In the genomic region with DNA sequence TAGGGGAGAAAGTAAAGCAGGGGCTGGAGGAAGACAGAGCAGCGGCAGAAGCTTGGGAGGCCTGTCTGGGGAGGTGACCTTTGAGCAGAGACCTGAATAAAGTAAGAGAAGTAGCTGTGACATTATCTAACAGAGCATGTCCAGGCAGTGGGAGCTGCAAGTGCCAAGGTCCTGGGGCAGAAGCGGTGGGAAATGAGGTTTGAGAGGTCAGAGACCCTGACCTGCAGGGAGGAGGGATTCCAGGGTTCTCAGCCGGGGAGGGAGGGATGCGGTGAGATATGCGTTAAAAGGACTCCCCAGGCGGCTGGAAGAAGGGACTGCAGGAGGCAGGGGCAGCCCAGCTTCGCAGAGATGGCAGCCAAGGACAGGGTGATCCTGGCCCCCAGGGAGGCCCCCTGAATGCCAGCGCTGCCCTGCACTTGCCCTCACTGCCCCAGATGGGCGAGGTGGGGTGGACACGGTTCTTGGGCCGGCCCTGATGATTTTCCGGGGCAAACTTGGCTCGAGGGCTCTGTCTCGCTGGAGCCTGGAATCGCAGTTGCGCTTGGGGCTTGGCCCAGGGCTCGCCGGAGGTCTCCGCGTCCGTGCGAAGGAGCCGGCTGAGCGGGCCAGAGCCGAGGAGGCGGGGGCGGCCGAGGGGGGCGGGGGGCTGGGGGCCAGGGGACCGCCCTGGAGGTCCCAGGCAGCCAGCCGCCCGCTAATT, we compare ENCODE assay signal across 9 cellular contexts. TPM values are rescaled to one million over a fixed set of nuclear protein-coding genes. Genes with fewer than 3 reads are reported as not detected.
DNase-seq lines count a peak whose midpoint lies in the region; ATAC-seq and TF ChIP-seq lines count a peak whose summit lies in the region.
"Had no signal": no experiment of that assay in that cellular context is flagged by ENCODE, and none has a peak within 500 bp of the region (broad histone marks: within the 10 kb centered on the region; RNA-seq: fewer than 3 reads in every experiment).

No MANE protein-coding gene starts in this region.

- peak overlapping the region in 1 of 2 donors; percentile 45 for H3K4me3 Mint-ChIP-seq in effector memory CD8-positive, alpha-beta T cell
- peak overlapping the region; percentile 38 for H3K4me3 Mint-ChIP-seq in neural crest cell

- peak; percentile 74 for ATAC-seq in effector memory CD8-positive, alpha-beta T cell (replicated peaks)

- H3K27me3 Mint-ChIP-seq in effector memory CD8-positive, alpha-beta T cell = peaks cover 46 to 84% of the 10 kb centered on the region in 2 donors
- H3K27me3 Mint-ChIP-seq in neural crest cell (ENCODE audit: low read depth) = peaks cover 84% of the 10 kb centered on the region

- peak; percentile 50 for DNase-seq in GM10266 (ENCODE audit: extremely low spot score)
- DNase-seq in NCI-H82 treated with DMSO at 0.1 percent for 48 hours (lab: John Stamatoyannopoulos, UW; ENCODE audit: unreplicated experiment) = peak; percentile 15
- DNase-seq in effector memory CD8-positive, alpha-beta T cell = no peak
- no peak for DNase-seq in neural crest cell (ENCODE audit: low read depth, low spot score)
- DNase-seq in GM19238 (ENCODE audit: insufficient read length, low spot score) = no peak
- DNase-seq in GM10248 (ENCODE audit: extremely low spot score) = no peak
- DNase-seq in NCI-H1092 treated with DMSO at 0.1 percent for 48 hours (lab: John Stamatoyannopoulos, UW) = no peak
- no peak for DNase-seq in NCI-H2107 (lab: John Stamatoyannopoulos, UW)
- DNase-seq: anterior cingulate cortex had no signal

- no peaks in the 10 kb centered on the region for H3K36me3 Mint-ChIP-seq in effector memory CD8-positive, alpha-beta T cell (ENCODE audit: insufficient read depth)
- no peaks in the 10 kb centered on the region for H3K36me3 Mint-ChIP-seq in neural crest cell (ENCODE audit: low read depth)

- CTCF ChIA-PET in GM10248 (lab: Yijun Ruan, JAX) = interaction anchor here (0.8 to 2.5 kb wide), 2 partner anchors 9 to 14 kb away, joined by 4 to 5 read pairs; no protein-coding TSS in a partner anchor

- no peak overlapping the region for H3K27ac Mint-ChIP-seq in effector memory CD8-positive, alpha-beta T cell
- no peak overlapping the region for H3K27ac Mint-ChIP-seq in neural crest cell (ENCODE audit: unreplicated experiment)

- TF ChIP-seq CTCF in GM10266 (IDR thresholded peaks at IDR 0.05; ENCODE audit: control insufficient read depth, insufficient read depth, low read depth, missing control alignments) = no peak
- peak; percentile 43 for TF ChIP-seq CTCF in neural crest cell (conservative IDR thresholded peaks at IDR 0.05)
- no peak for TF ChIP-seq CTCF in GM10248 (IDR thresholded peaks at IDR 0.05; ENCODE audit: control extremely low read depth, extremely low read depth, low read depth, missing control alignments)

- peaks cover 9 to 10% of the 10 kb centered on the region in 2 donors for H3K4me1 Mint-ChIP-seq in effector memory CD8-positive, alpha-beta T cell (ENCODE audit: low read depth in 2 of 2)
- H3K4me1 Mint-ChIP-seq in neural crest cell = peaks cover 10% of the 10 kb centered on the region

- POLR2A ChIA-PET in GM10248 (lab: Yijun Ruan, JAX) = no interaction called here

- no peaks in the 10 kb centered on the region for H3K9me3 Mint-ChIP-seq in effector memory CD8-positive, alpha-beta T cell
- no peaks in the 10 kb centered on the region for H3K9me3 Mint-ChIP-seq in neural crest cell

RNA-seq across cellular contexts. Expression of a gene that starts 3.2 kb away (rescaled TPM):
- total RNA-seq in neural crest cell = 0.68 and 1.5 TPM in 2 replicates

RNA-seq across cellular contexts. Expression of a gene that starts 9.3 kb away (rescaled TPM):
- 6.4 and 6.5 TPM in 2 replicates for total RNA-seq in neural crest cell

RNA-seq across cellular contexts. Expression of a gene that starts 14.8 kb away (rescaled TPM):
- total RNA-seq in neural crest cell = 71.8 and 71.9 TPM in 2 replicates

RNA-seq across cellular contexts. Expression of a gene that starts 31.7 kb away (rescaled TPM):
- total RNA-seq in neural crest cell = 1,081 and 1,137 TPM in 2 replicates

RNA-seq across cellular contexts. Expression of a gene that starts 33.4 kb away (rescaled TPM):
- 11.1 and 12.3 TPM in 2 replicates for total RNA-seq in neural crest cell

Comparison
In these comparisons a context has a peak if more than half of its experiments do, and no peak if none do; other contexts are left out.
1. DNase-seq: peak in GM10266 (single experiment) and NCI-H82 treated with DMSO at 0.1 percent for 48 hours (single experiment); none in effector memory CD8-positive, alpha-beta T cell (0 of 3), neural crest cell (single experiment), GM19238 (single experiment), GM10248 (single experiment), NCI-H1092 treated with DMSO at 0.1 percent for 48 hours (single experiment) and NCI-H2107 (single experiment).